ENCODE assay signal across 16 cellular contexts in the genomic region with DNA sequence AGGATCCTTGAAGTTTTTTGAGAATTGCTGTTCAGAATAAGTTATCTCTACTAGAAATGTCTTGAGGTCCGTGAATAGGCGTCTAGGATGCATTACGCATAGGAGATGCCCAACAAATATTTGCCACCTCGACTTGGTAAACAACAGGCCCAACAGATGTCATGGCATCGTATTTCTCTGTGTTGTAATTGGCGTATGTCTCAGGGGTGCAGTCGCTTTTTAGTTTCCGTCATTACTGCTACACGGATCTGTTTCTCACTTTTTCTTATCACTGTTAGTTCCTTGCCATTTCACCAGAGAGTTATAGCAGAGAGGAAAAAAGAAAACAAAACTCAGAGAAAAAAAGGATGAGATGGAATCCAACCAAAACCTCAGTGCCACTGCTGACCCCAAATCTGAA.
DNase-seq lines count a peak whose midpoint lies in the region; ATAC-seq, FAIRE-seq and TF ChIP-seq lines count a peak whose summit lies in the region.
"Had no signal": no experiment of that assay in that cellular context is flagged by ENCODE, and none has a peak within 500 bp of the region (broad histone marks: within the 10 kb centered on the region; RNA-seq: fewer than 3 reads in every experiment).

No MANE protein-coding gene starts in this region.

- H3K9me3 ChIP-seq in H1 (ENCODE audit: insufficient read depth in 2 of 2, low read depth in 1 of 2, low read length in 1 of 2) (no peaks in the 10 kb centered on the region), SJCRH30 (replicated peaks) (no peaks in the 10 kb centered on the region)
- H3K9me3 ChIP-seq: stomach had no signal

- POLR2A ChIA-PET in H1 (lab: Charles Lee; ENCODE audit: partially characterized antibody) = no interaction called here

- FAIRE-seq in H1 (lab: Jason Lieb, UNC) = no peak

- no peak for ATAC-seq in stimulated activated naive CD8-positive, alpha-beta T cell treated with anti-CD3 and anti-CD28 coated beads, Interleukin-15, amount 100 ng/mL, for 72 hours
- no peak for ATAC-seq in esophagus mucosa
- no peak for ATAC-seq in HG03097 (IDR thresholded peaks at IDR 0.05; ENCODE audit: low FRiP score, unreplicated experiment)

- H3K56ac ChIP-seq in H1 (replicated peaks; ENCODE audit: insufficient read length, low read depth, low read length) = no peak overlapping the region

- no peak overlapping the region for H2AK5ac ChIP-seq in H1 (ENCODE audit: low read depth, low read length)

- TF ChIP-seq EP300 in H1 (IDR thresholded peaks at IDR 0.05; ENCODE audit: borderline replicate concordance in 1 of 2, low read depth in 2 of 2, low read length in 2 of 2) = no peak

- no peak overlapping the region for H3K23ac ChIP-seq in H1 (ENCODE audit: insufficient read length)

- H2BK20ac ChIP-seq in H1 (ENCODE audit: low read length) = no peak overlapping the region

- no peak overlapping the region for H2BK120ac ChIP-seq in H1 (replicated peaks; ENCODE audit: low read depth, low read length)

- H3K36me3 Mint-ChIP-seq in activated naive CD4-positive, alpha-beta T cell treated with anti-CD3 and anti-CD28 coated beads for 36 hours (ENCODE audit: low read depth) = no peaks in the 10 kb centered on the region
- H3K36me3 Mint-ChIP-seq in T-helper 2 cell treated with Interferon-gamma antibody and Interleukin-4, amounts not matched to agents 5 μg/mL and 100 μg/mL, for 36 hours (ENCODE audit: low read depth) = peaks cover 14% of the 10 kb centered on the region

- H4K91ac ChIP-seq in H1 (replicated peaks; ENCODE audit: insufficient read length, low read length) = no peak overlapping the region

- no peak overlapping the region for H4K5ac ChIP-seq in H1 (ENCODE audit: insufficient read length, low read depth, low read length)

- DNase-seq in activated naive CD4-positive, alpha-beta T cell treated with anti-CD3 and anti-CD28 coated beads for 36 hours = no peak
- no peak for DNase-seq in activated naive CD4-positive, alpha-beta T cell (lab: John Stamatoyannopoulos, UW)
- DNase-seq in T-helper 2 cell treated with Interferon-gamma antibody and Interleukin-4, amounts not matched to agents 5 μg/mL and 100 μg/mL, for 36 hours (ENCODE audit: low spot score) = no peak
- DNase-seq in H1 (ENCODE audit: low read depth in 1 of 2, low spot score in 2 of 2) = no peak
- no peak for DNase-seq in stimulated activated naive CD8-positive, alpha-beta T cell treated with anti-CD3 and anti-CD28 coated beads, Interleukin-15, amount 100 ng/mL, for 72 hours
- DNase-seq in SJCRH30 = no peak
- DNase-seq: ACHN, dorsolateral prefrontal cortex, H9, hippocampal formation, midbrain, NCI-H1092 treated with DMSO at 0.1 percent for 48 hours, NCI-H2171 treated with DMSO at 0.1 percent for 48 hours, stomach had no signal

- WGBS in H1 (ENCODE audit: extremely low coverage in 1 of 2, insufficient coverage in 1 of 2, insufficient read length in 1 of 2, insufficient replicate concordance in 2 of 2, low coverage in 1 of 2, low lambda C conversion rate in 2 of 2, missing lambda C conversion rate in 1 of 2), 2 experiments = 91% methylated on average over 9 of the region's 9 CpGs; no CpG with 5 or more reads in 1 of the 2 experiments

- H3K9me3 Mint-ChIP-seq in activated naive CD4-positive, alpha-beta T cell treated with anti-CD3 and anti-CD28 coated beads for 36 hours = no peaks in the 10 kb centered on the region
- peaks cover 9% of the 10 kb centered on the region for H3K9me3 Mint-ChIP-seq in T-helper 2 cell treated with Interferon-gamma antibody and Interleukin-4, amounts not matched to agents 5 μg/mL and 100 μg/mL, for 36 hours
- H3K9me3 Mint-ChIP-seq in stimulated activated naive CD8-positive, alpha-beta T cell treated with anti-CD3 and anti-CD28 coated beads, Interleukin-15, amount 100 ng/mL, for 72 hours = peaks cover 0 to 5% of the 10 kb centered on the region in 2 donors
- H3K9me3 Mint-ChIP-seq: H9 had no signal

- 0 out of 2 replicates have a peak overlapping the region, but pooled peaks have one; percentile 41 for H2AFZ ChIP-seq in H1 (ENCODE audit: low read length)

- no peak overlapping the region for H3K4ac ChIP-seq in H1 (replicated peaks; ENCODE audit: insufficient read length, low read depth, low read length)

- H3K4me1 ChIP-seq in H1 (replicated peaks in 1 of 4; ENCODE audit: control insufficient read depth in 3 of 4, insufficient read depth in 4 of 4, low read length in 3 of 4) (peaks cover 0 to 3% (median 3%) of the 10 kb centered on the region in 4 experiments; a peak in 3 of 7 replicates), SJCRH30 (no peaks in the 10 kb centered on the region; the same call in 1 of the 2 replicates)

- no peak for TF ChIP-seq CTCF in H1 (IDR thresholded peaks at IDR 0.05; ENCODE audit: control extremely low read depth in 1 of 3, insufficient read depth in 1 of 3, low read depth in 1 of 3, low read length in 3 of 3)

- TF ChIP-seq RAD21 in H1 (IDR thresholded peaks at IDR 0.05 in 1 of 2, conservative IDR thresholded peaks at IDR 0.05 in 1 of 2; ENCODE audit: low read depth in 2 of 2, low read length in 2 of 2) = no peak

- H3K14ac ChIP-seq in H1 (ENCODE audit: insufficient read length) = no peak overlapping the region

- no peak overlapping the region for H3K4me2 ChIP-seq in H1 (ENCODE audit: insufficient read depth in 1 of 2, low read depth in 2 of 2, low read length in 2 of 2)

- H3K27me3 ChIP-seq in H1 (replicated peaks in 1 of 4; ENCODE audit: control insufficient read depth in 3 of 4, extremely low read depth in 1 of 4, insufficient read depth in 3 of 4, low read length in 3 of 4) (no peaks in the 10 kb centered on the region), SJCRH30 (no peaks in the 10 kb centered on the region)

- H3K23me2 ChIP-seq in H1 (ENCODE audit: low read depth, low read length) = no peaks in the 10 kb centered on the region; the same call in 1 of the 2 replicates

- H3K79me2 ChIP-seq in H1 (ENCODE audit: control insufficient read depth in 1 of 2, insufficient read depth in 2 of 2, low read length in 2 of 2) = no peaks in the 10 kb centered on the region

- no peak for TF ChIP-seq POLR2A in H1 (IDR thresholded peaks at IDR 0.05; ENCODE audit: control extremely low read depth in 1 of 2, low read depth in 2 of 2, low read length in 2 of 2)

- no peak overlapping the region for H2BK15ac ChIP-seq in H1 (ENCODE audit: low read length)

- H3K4me3 Mint-ChIP-seq in activated naive CD4-positive, alpha-beta T cell treated with anti-CD3 and anti-CD28 coated beads for 36 hours = peak overlapping the region; percentile 11
- peak overlapping the region; percentile 48 for H3K4me3 Mint-ChIP-seq in T-helper 2 cell treated with Interferon-gamma antibody and Interleukin-4, amounts not matched to agents 5 μg/mL and 100 μg/mL, for 36 hours
- H3K4me3 Mint-ChIP-seq in stimulated activated naive CD8-positive, alpha-beta T cell treated with anti-CD3 and anti-CD28 coated beads, Interleukin-15, amount 100 ng/mL, for 72 hours = peak overlapping the region; percentile 55 to 69
- H3K4me3 Mint-ChIP-seq: H9 had no signal

- peak overlapping the region; percentile 59 for H3K27ac Mint-ChIP-seq in activated naive CD4-positive, alpha-beta T cell treated with anti-CD3 and anti-CD28 coated beads for 36 hours
- peak overlapping the region; percentile 89 for H3K27ac Mint-ChIP-seq in T-helper 2 cell treated with Interferon-gamma antibody and Interleukin-4, amounts not matched to agents 5 μg/mL and 100 μg/mL, for 36 hours
- peak overlapping the region; percentile 79 to 87 for H3K27ac Mint-ChIP-seq in stimulated activated naive CD8-positive, alpha-beta T cell treated with anti-CD3 and anti-CD28 coated beads, Interleukin-15, amount 100 ng/mL, for 72 hours
- H3K27ac Mint-ChIP-seq: H9 had no signal

- no peak overlapping the region for H3K18ac ChIP-seq in H1 (ENCODE audit: extremely low read depth, low read length)

- H3K4me3 ChIP-seq in H1 (ENCODE audit: extremely low read depth in 1 of 4, insufficient read depth in 2 of 4, low read depth in 3 of 4, low read length in 4 of 4) = no peak overlapping the region
- H3K4me3 ChIP-seq in SJCRH30 = no peak overlapping the region
- H3K4me3 ChIP-seq: stomach had no signal

- H4K20me1 ChIP-seq in H1 (replicated peaks in 1 of 2; ENCODE audit: control insufficient read depth in 1 of 2, insufficient read depth in 2 of 2, low read length in 2 of 2) = no peaks in the 10 kb centered on the region

- no peaks in the 10 kb centered on the region for H3K79me1 ChIP-seq in H1 (ENCODE audit: low read depth, low read length)

- H3K4me1 Mint-ChIP-seq in activated naive CD4-positive, alpha-beta T cell treated with anti-CD3 and anti-CD28 coated beads for 36 hours (ENCODE audit: low read depth) = peaks cover 76% of the 10 kb centered on the region
- peaks cover 72% of the 10 kb centered on the region for H3K4me1 Mint-ChIP-seq in T-helper 2 cell treated with Interferon-gamma antibody and Interleukin-4, amounts not matched to agents 5 μg/mL and 100 μg/mL, for 36 hours (ENCODE audit: low read depth)
- H3K4me1 Mint-ChIP-seq in stimulated activated naive CD8-positive, alpha-beta T cell treated with anti-CD3 and anti-CD28 coated beads, Interleukin-15, amount 100 ng/mL, for 72 hours = peaks cover 85% of the 10 kb centered on the region

- H2BK5ac ChIP-seq in H1 (ENCODE audit: low read depth, low read length) = no peak overlapping the region

- H3K27me3 Mint-ChIP-seq in activated naive CD4-positive, alpha-beta T cell treated with anti-CD3 and anti-CD28 coated beads for 36 hours (ENCODE audit: low read depth) = no peaks in the 10 kb centered on the region
- peaks cover 3% of the 10 kb centered on the region for H3K27me3 Mint-ChIP-seq in T-helper 2 cell treated with Interferon-gamma antibody and Interleukin-4, amounts not matched to agents 5 μg/mL and 100 μg/mL, for 36 hours (ENCODE audit: low read depth)
- H3K27me3 Mint-ChIP-seq in stimulated activated naive CD8-positive, alpha-beta T cell treated with anti-CD3 and anti-CD28 coated beads, Interleukin-15, amount 100 ng/mL, for 72 hours = no peaks in the 10 kb centered on the region

- H3K27ac ChIP-seq in H1 (ENCODE audit: low read depth, low read length) (no peak overlapping the region), SJCRH30 (no peak overlapping the region)

- CTCF ChIA-PET in activated naive CD4-positive, alpha-beta T cell treated with anti-CD3 and anti-CD28 coated beads for 36 hours (lab: Charles Lee) = interaction anchor here (0.6 to 1.9 kb wide), 2 partner anchors 42 to 880 kb away, joined by 5 read pairs; no protein-coding TSS in a partner anchor
- CTCF ChIA-PET in H1 (lab: Charles Lee; ENCODE audit: partially characterized antibody) = no interaction called here

- H3K9ac ChIP-seq in H1 (replicated peaks in 1 of 4; ENCODE audit: extremely low read depth in 1 of 4, low read depth in 3 of 4, low read length in 3 of 4) = no peak overlapping the region

- H2BK12ac ChIP-seq in H1 (ENCODE audit: low read depth, low read length) = no peak overlapping the region

- intact Hi-C loops in activated naive CD4-positive, alpha-beta T cell treated with anti-CD3 and anti-CD28 coated beads for 36 hours (cut with micrococcal nuclease) = loop anchor here (1.0 to 2.0 kb wide), 3 partner anchors 8 to 227 kb away; a partner anchor contains a TSS

- H3K36me3 ChIP-seq in H1 (ENCODE audit: control insufficient read depth in 2 of 4, insufficient read depth in 4 of 4, low read length in 3 of 4) (no peaks in the 10 kb centered on the region), SJCRH30 (no peaks in the 10 kb centered on the region)
- H3K36me3 ChIP-seq: stomach had no signal

- no peak overlapping the region for H4K8ac ChIP-seq in H1 (ENCODE audit: extremely low read depth, insufficient read depth, low read length)

Comparison
In these comparisons a context has a peak if more than half of its experiments do, and no peak if none do; other contexts are left out.
1. H3K4me3 Mint-ChIP-seq: peak in every context shown above with its lines; median percentile 62 in stimulated activated naive CD8-positive, alpha-beta T cell treated with anti-CD3 and anti-CD28 coated beads, Interleukin-15, amount 100 ng/mL, for 72 hours; 48 in T-helper 2 cell treated with Interferon-gamma antibody and Interleukin-4, amounts not matched to agents 5 μg/mL and 100 μg/mL, for 36 hours; 11 in activated naive CD4-positive, alpha-beta T cell treated with anti-CD3 and anti-CD28 coated beads for 36 hours.